In the genomic region with DNA sequence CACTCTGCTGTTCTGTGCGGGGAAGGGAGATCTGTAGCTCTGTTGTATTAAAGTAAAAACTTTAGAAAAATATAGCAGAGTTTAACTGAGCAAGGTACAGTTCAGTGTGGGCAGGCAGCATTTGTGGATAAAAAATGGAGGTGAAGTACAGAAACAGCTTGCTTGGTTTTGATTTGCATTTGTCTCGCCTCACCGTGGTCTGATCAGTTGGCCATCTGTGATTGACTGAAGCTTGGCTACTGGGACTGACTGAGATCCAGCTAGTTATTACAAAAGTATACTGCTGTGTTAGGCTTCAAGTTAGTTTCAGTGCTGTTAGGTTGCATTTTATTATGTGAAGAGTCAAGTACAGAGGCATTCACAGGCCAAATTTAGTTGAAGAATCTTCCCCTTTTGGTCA, we compare ENCODE assay signal across 1 cellular context.
TF ChIP-seq lines count a peak whose summit lies in the region.

No MANE protein-coding gene starts in this region.

TF ChIP-seq in GM12878, 131 proteins besides CTCF, POLR2A, EP300 and RAD21 (continued from another document):
- TF ChIP-seq, protein P1, sequence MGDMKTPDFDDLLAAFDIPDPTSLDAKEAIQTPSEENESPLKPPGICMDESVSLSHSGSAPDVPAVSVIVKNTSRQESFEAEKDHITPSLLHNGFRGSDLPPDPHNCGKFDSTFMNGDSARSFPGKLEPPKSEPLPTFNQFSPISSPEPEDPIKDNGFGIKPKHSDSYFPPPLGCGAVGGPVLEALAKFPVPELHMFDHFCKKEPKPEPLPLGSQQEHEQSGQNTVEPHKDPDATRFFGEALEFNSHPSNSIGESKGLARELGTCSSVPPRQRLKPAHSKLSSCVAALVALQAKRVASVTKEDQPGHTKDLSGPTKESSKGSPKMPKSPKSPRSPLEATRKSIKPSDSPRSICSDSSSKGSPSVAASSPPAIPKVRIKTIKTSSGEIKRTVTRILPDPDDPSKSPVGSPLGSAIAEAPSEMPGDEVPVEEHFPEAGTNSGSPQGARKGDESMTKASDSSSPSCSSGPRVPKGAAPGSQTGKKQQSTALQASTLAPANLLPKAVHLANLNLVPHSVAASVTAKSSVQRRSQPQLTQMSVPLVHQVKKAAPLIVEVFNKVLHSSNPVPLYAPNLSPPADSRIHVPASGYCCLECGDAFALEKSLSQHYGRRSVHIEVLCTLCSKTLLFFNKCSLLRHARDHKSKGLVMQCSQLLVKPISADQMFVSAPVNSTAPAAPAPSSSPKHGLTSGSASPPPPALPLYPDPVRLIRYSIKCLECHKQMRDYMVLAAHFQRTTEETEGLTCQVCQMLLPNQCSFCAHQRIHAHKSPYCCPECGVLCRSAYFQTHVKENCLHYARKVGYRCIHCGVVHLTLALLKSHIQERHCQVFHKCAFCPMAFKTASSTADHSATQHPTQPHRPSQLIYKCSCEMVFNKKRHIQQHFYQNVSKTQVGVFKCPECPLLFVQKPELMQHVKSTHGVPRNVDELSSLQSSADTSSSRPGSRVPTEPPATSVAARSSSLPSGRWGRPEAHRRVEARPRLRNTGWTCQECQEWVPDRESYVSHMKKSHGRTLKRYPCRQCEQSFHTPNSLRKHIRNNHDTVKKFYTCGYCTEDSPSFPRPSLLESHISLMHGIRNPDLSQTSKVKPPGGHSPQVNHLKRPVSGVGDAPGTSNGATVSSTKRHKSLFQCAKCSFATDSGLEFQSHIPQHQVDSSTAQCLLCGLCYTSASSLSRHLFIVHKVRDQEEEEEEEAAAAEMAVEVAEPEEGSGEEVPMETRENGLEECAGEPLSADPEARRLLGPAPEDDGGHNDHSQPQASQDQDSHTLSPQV (IDR thresholded peaks at IDR 0.05): no peak
- TF ChIP-seq, protein P2, sequence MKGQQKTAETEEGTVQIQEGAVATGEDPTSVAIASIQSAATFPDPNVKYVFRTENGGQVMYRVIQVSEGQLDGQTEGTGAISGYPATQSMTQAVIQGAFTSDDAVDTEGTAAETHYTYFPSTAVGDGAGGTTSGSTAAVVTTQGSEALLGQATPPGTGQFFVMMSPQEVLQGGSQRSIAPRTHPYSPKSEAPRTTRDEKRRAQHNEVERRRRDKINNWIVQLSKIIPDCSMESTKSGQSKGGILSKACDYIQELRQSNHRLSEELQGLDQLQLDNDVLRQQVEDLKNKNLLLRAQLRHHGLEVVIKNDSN (IDR thresholded peaks at IDR 0.05; ENCODE audit: borderline replicate concordance, extremely low read length, insufficient read depth, low read depth, low read length): no peak
- no peak for TF ChIP-seq RAD51 (IDR thresholded peaks at IDR 0.05)
TF ChIP-seq in GM12878: peak in this region for 0.
